ENCODE assay signal across 18 cellular contexts in the genomic region with DNA sequence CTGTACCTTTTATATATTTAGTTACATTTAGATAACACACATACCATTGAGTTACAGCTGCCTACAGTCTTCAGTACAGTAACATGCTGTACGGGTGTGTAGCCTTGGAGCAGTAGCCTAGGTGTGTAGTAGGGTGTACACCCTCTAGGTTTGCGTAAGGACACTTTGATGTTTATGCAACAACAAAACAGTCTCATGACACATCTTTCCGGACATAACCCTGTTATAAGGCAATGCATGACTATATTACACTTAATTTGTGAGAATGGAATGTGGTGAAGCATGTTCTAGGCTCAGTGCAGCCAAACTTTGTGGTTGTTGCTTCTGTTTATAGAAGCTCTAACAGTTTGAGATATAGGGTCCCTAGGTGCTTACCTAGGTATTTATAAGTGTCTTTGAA.
"Had no signal": no experiment of that assay in that cellular context is flagged by ENCODE, and none has a peak within 500 bp of the region (broad histone marks: within the 10 kb centered on the region; RNA-seq: fewer than 3 reads in every experiment).

No MANE protein-coding gene starts in this region.

- H3K4me1 Mint-ChIP-seq: activated naive CD4-positive, alpha-beta T cell treated with anti-CD3 and anti-CD28 coated beads, Interleukin-2, amount 10 ng/mL, durations not matched to agents 7 days and 5 days had no signal

- H3K27me3 ChIP-seq: cardiac muscle cell, esophagus squamous epithelium, sigmoid colon, uterus had no signal

- H3K27ac ChIP-seq: cardiac muscle cell, psoas muscle, sigmoid colon, thoracic aorta, uterus had no signal

- H3K36me3 Mint-ChIP-seq: activated naive CD4-positive, alpha-beta T cell treated with anti-CD3 and anti-CD28 coated beads, Interleukin-2, amount 10 ng/mL, durations not matched to agents 7 days and 5 days had no signal

- H3K9me3 ChIP-seq: esophagus squamous epithelium, psoas muscle, sigmoid colon, thoracic aorta, uterus had no signal

- H3K4me3 ChIP-seq: cardiac muscle cell, esophagus squamous epithelium, psoas muscle, sigmoid colon, thoracic aorta, uterus had no signal

- H3K27ac Mint-ChIP-seq: activated naive CD4-positive, alpha-beta T cell treated with anti-CD3 and anti-CD28 coated beads, Interleukin-2, amount 10 ng/mL, durations not matched to agents 7 days and 5 days; activated T-helper 2 cell treated with anti-CD3 and anti-CD28 coated beads, Interferon-gamma antibody, Interleukin-2, Interleukin-4, amounts not matched to agents 10 μg/mL and 5 μg/mL and 100 μg/mL, durations not matched to agents 14 hours and 24 hours and 36 hours; stimulated activated naive CD8-positive, alpha-beta T cell treated with anti-CD3 and anti-CD28 coated beads, Interleukin-15, amount 100 ng/mL, for 72 hours; T-helper 2 cell treated with Interferon-gamma antibody and Interleukin-4, amounts not matched to agents 5 μg/mL and 100 μg/mL, for 36 hours had no signal

- H3K36me3 ChIP-seq: cardiac muscle cell, esophagus squamous epithelium, sigmoid colon, thoracic aorta, uterus had no signal

- H3K27me3 Mint-ChIP-seq: stimulated activated naive CD8-positive, alpha-beta T cell treated with anti-CD3 and anti-CD28 coated beads, Interleukin-15, amount 100 ng/mL, for 72 hours had no signal

- H3K4me3 Mint-ChIP-seq: activated naive CD4-positive, alpha-beta T cell treated with anti-CD3 and anti-CD28 coated beads, Interleukin-2, amount 10 ng/mL, durations not matched to agents 7 days and 5 days; neural crest cell; stimulated activated naive CD8-positive, alpha-beta T cell treated with anti-CD3 and anti-CD28 coated beads, Interleukin-15, amount 100 ng/mL, for 72 hours; T-helper 2 cell treated with Interferon-gamma antibody and Interleukin-4, amounts not matched to agents 5 μg/mL and 100 μg/mL, for 36 hours had no signal

- ATAC-seq: activated CD4-positive, CD25-positive, alpha-beta regulatory T cell treated with anti-CD3 and anti-CD28 coated beads, Interleukin-2, amount 50 U/mL, for 24 hours; psoas muscle; stimulated activated naive CD8-positive, alpha-beta T cell treated with anti-CD3 and anti-CD28 coated beads, Interleukin-15, amount 100 ng/mL, for 72 hours had no signal

- H3K4me1 ChIP-seq: esophagus squamous epithelium, psoas muscle, sigmoid colon, uterus had no signal

- DNase-seq: activated CD4-positive, alpha-beta T cell treated with anti-CD3 and anti-CD28 coated beads, Interleukin-2, amount 50 U/mL, for 48 hours; activated naive CD4-positive, alpha-beta T cell treated with anti-CD3 and anti-CD28 coated beads, Interleukin-2, amount 10 ng/mL, durations not matched to agents 7 days and 5 days; esophagus squamous epithelium; glutamatergic neuron; hypothalamus; kidney glomerular epithelial cell; midbrain; psoas muscle; sigmoid colon; stimulated activated CD4-positive, alpha-beta T cell treated with anti-CD3 and anti-CD28 coated beads, Interleukin-1b, Interleukin-23, amount 100 ng/mL, for 48 hours; stimulated activated naive CD8-positive, alpha-beta T cell treated with anti-CD3 and anti-CD28 coated beads, Interleukin-15, amount 100 ng/mL, for 72 hours; uterus had no signal

- H3K9me3 Mint-ChIP-seq: activated naive CD4-positive, alpha-beta T cell treated with anti-CD3 and anti-CD28 coated beads, Interleukin-2, amount 10 ng/mL, durations not matched to agents 7 days and 5 days; activated T-helper 2 cell treated with anti-CD3 and anti-CD28 coated beads, Interferon-gamma antibody, Interleukin-2, Interleukin-4, amounts not matched to agents 10 μg/mL and 5 μg/mL and 100 μg/mL, durations not matched to agents 14 hours and 24 hours and 36 hours; stimulated activated naive CD8-positive, alpha-beta T cell treated with anti-CD3 and anti-CD28 coated beads, Interleukin-15, amount 100 ng/mL, for 72 hours; T-helper 2 cell treated with Interferon-gamma antibody and Interleukin-4, amounts not matched to agents 5 μg/mL and 100 μg/mL, for 36 hours had no signal
